Comparison of ENCODE assay signal across 8 cellular contexts in genomic region chr18:36129300-36130038, GRCh38. TPM values are rescaled to one million over a fixed set of nuclear protein-coding genes. Genes with fewer than 3 reads are reported as not detected.
DNase-seq lines count a peak whose midpoint lies in the region; ATAC-seq and TF ChIP-seq lines count a peak whose summit lies in the region.

ELP2 (plus strand) TSS chr18:36129899; CDS start chr18:36129934, 35 bp downstream.
SLC39A6 (minus strand) TSS chr18:36129340; CDS start chr18:36127007, 2,333 bp downstream.

- ATAC-seq in GM21717 (IDR thresholded peaks at IDR 0.05; ENCODE audit: unreplicated experiment) (peak; percentile 93), PC-3 (peak; percentile 87), mucosa of descending colon (peak; percentile 97)

- no peaks in the 10 kb centered on the region for H3F3A ChIP-seq in PC-3 (ENCODE audit: low read length, unreplicated experiment)

- peaks cover 52% of the 10 kb centered on the region for H3K79me2 ChIP-seq in PC-3 (ENCODE audit: low read length)

- CTCF ChIA-PET in PC-3 (lab: Charles Lee): interaction anchor here (0.9 kb wide), 1 partner anchor 34 kb away, joined by 11 read pairs; no protein-coding TSS in a partner anchor

- H3K9me3 ChIP-seq in PC-3 (ENCODE audit: low read length) (no peaks in the 10 kb centered on the region), mucosa of descending colon (no peaks in the 10 kb centered on the region)

- 0 out of 2 replicates have a peak, but pooled peaks cover 3% of the 10 kb centered on the region for H3K4me1 ChIP-seq in PC-3 (ENCODE audit: insufficient read depth, low read length)
- H3K4me1 ChIP-seq in mucosa of descending colon (ENCODE audit: low read depth): peaks cover 16% of the 10 kb centered on the region

- peak within 1 kb of the TSS; percentile 86 for H3K27ac ChIP-seq in PC-3 (ENCODE audit: low read length)
- H3K27ac ChIP-seq in epithelial cell of prostate: peak within 1 kb of the TSS; percentile 92

- H3K4me3 ChIP-seq in Jurkat, Clone E6-1 (ENCODE audit: low read length): peak within 1 kb of the TSS; percentile 99
- peak within 1 kb of the TSS; percentile 87 for H3K4me3 ChIP-seq in PC-3 (ENCODE audit: low read length)
- H3K4me3 ChIP-seq in mucosa of descending colon: peak within 1 kb of the TSS; percentile 52

- H2AFZ ChIP-seq in PC-3 (ENCODE audit: low read length): peak within 1 kb of the TSS; percentile 95

- H3K36me3 ChIP-seq in PC-3 (ENCODE audit: low read depth, low read length) (no peaks in the 10 kb centered on the region; the same call in 1 of the 2 replicates), mucosa of descending colon (ENCODE audit: low read depth) (no peaks in the 10 kb centered on the region)

- no peaks in the 10 kb centered on the region for H3K9me2 ChIP-seq in PC-3 (replicated peaks; ENCODE audit: low read length)

- H3K9ac ChIP-seq in PC-3 (ENCODE audit: low read length): peak within 1 kb of the TSS; percentile 95

- peaks cover 10% of the 10 kb centered on the region; the same call in 1 of the 2 replicates for H4K20me1 ChIP-seq in PC-3 (ENCODE audit: low read length)

- H3K27me3 ChIP-seq in PC-3 (ENCODE audit: low read length): no peaks in the 10 kb centered on the region

- POLR2A ChIA-PET in PC-3 (lab: Charles Lee; ENCODE audit: unreplicated experiment): no interaction called here

- no TSS peak for BruUV-seq in PC-3 (replicated peaks; lab: Mats Ljungman, UMichigan)

- no peak for TF ChIP-seq CTCF in PC-3 (conservative IDR thresholded peaks at IDR 0.05; ENCODE audit: low read depth, low read length)
- TF ChIP-seq CTCF in mucosa of descending colon (IDR thresholded peaks at IDR 0.05): no peak

- peak within 1 kb of the TSS; percentile 96 for H3K4me2 ChIP-seq in PC-3 (ENCODE audit: low read length)

- peak; percentile 98 for DNase-seq in DMS53 (lab: John Stamatoyannopoulos, UW)
- peak; percentile 91 for DNase-seq in Jurkat, Clone E6-1 (ENCODE audit: low read depth, low spot score)
- DNase-seq in PC-3: peak; percentile 79
- peak; percentile 94 for DNase-seq in activated T-cell treated with anti-CD3 and anti-CD28 coated beads for 48 hours (ENCODE audit: low read depth)
- peak; percentile 68 for DNase-seq in epithelial cell of prostate (ENCODE audit: low read depth, low spot score)
- peak; percentile 96 to 98 (median 97) for DNase-seq in mucosa of descending colon
- peak; percentile 91 to 96 for DNase-seq in stimulated activated CD8-positive, alpha-beta memory T cell treated with anti-CD3 and anti-CD28 coated beads, Interleukin-4, amount 100 ng/mL, for 1 hour (ENCODE audit: low read depth in 2 of 2, low spot score in 1 of 2)

- intact Hi-C loops in PC-3 (cut with micrococcal nuclease) (loop anchor here (2.0 to 10.0 kb wide), 2 partner anchors 33 to 115 kb away; no protein-coding TSS in a partner anchor), mucosa of descending colon (cut with DNase I, micrococcal nuclease) (no loop called here)

RNA-seq across cellular contexts. Expression of gene ELP2, which starts in this region (rescaled TPM):
- 61.8 TPM for polyA plus RNA-seq in Jurkat, Clone E6-1 (2012; ENCODE audit: insufficient read depth, insufficient read length)
- total RNA-seq in PC-3 (2014; rRNA removed) (24.6 and 47.3 TPM in 2 replicates), mucosa of descending colon (10 to 100 TPM; 45.4 to 62.9 (median 55.4) TPM)

RNA-seq across cellular contexts. Expression of gene SLC39A6, which starts in this region (rescaled TPM):
- 35.9 TPM for polyA plus RNA-seq in Jurkat, Clone E6-1 (2012; ENCODE audit: insufficient read depth, insufficient read length)
- total RNA-seq in PC-3 (2014; rRNA removed) (18.3 and 25.5 TPM in 2 replicates), mucosa of descending colon (10 to 100 TPM in 2 of 3 donors, 1 to 10 TPM in 1; 6.6 to 23.3 (median 10.3) TPM)

Comparison
In these comparisons a context has a peak if more than half of its experiments do, and no peak if none do; other contexts are left out.
1. Peak in every context shown above with its lines: DNase-seq, ATAC-seq, H3K4me3 ChIP-seq and H3K27ac ChIP-seq.